Comparison of ENCODE assay signal across 13 cellular contexts in the genomic region with DNA sequence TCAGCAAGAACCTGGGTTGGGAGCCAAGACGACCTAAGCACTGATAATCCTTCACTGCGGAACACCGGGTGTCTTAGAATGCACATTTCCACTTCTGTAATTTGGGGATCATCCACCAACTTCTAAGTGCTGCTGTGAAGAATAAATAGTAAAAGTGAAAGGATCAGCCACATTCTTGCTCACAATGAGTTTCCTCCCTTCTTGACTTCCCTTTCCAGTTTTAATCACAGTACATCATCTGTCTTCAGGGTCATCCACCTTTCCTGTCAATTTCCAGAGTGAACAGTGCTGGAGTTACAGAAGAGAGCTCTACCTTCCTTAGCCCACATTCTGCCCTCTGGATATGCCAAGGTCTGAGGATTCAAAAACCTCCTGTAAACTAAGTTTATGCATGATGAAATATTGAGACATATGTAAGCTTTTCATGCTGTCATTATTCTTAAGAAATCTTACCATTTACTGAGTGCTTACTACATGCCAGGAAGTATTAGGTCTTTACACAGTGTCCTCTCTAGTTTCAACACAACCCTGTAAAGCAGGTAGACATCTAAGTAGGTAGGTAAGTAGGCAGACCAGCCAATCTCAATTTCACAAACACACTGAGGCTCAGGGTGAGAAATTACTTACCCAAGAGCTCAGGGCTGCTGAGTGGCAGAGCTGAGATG.
DNase-seq lines count a peak whose midpoint lies in the region; ATAC-seq, FAIRE-seq and TF ChIP-seq lines count a peak whose summit lies in the region.
"Had no signal": no experiment of that assay in that cellular context is flagged by ENCODE, and none has a peak within 500 bp of the region (broad histone marks: within the 10 kb centered on the region; RNA-seq: fewer than 3 reads in every experiment).

No MANE protein-coding gene starts in this region.

- peak overlapping the region; percentile 60 for H3K4me2 ChIP-seq in astrocyte (ENCODE audit: low read length)

- H3K4me3 ChIP-seq in astrocyte (ENCODE audit: insufficient read depth, low read depth, low read length) (no peak overlapping the region), fibroblast of villous mesenchyme (ENCODE audit: low read depth, low read length) (no peak overlapping the region), upper lobe of right lung (no peak overlapping the region)
- H3K4me3 ChIP-seq: MG63 had no signal

- peak overlapping the region; percentile 61 to 78 for H3K27ac Mint-ChIP-seq in natural killer cell treated with Interleukin-12 subunit alpha and Interleukin-12 subunit beta and Interleukin-15 and Interleukin-18, amount 100 ng/mL, for 72 hours
- H3K27ac Mint-ChIP-seq in natural killer cell (peak overlapping the region in 1 of 2 donors; percentile 20), astrocyte (ENCODE audit: unreplicated experiment) (no peak overlapping the region)

- no peak overlapping the region for H2AFZ ChIP-seq in astrocyte (ENCODE audit: low read depth, low read length)

- H3K36me3 Mint-ChIP-seq in natural killer cell treated with Interleukin-12 subunit alpha and Interleukin-12 subunit beta and Interleukin-15 and Interleukin-18, amount 100 ng/mL, for 72 hours = peaks cover 18% of the 10 kb centered on the region
- H3K36me3 Mint-ChIP-seq in natural killer cell = peaks cover 8% of the 10 kb centered on the region
- H3K36me3 Mint-ChIP-seq in astrocyte (ENCODE audit: low read depth, unreplicated experiment) = peaks cover 7% of the 10 kb centered on the region

- H3K9ac ChIP-seq in astrocyte (ENCODE audit: low read length) = peak overlapping the region; percentile 49

- H3K9me3 Mint-ChIP-seq in natural killer cell treated with Interleukin-12 subunit alpha and Interleukin-12 subunit beta and Interleukin-15 and Interleukin-18, amount 100 ng/mL, for 72 hours = no peaks in the 10 kb centered on the region
- H3K9me3 Mint-ChIP-seq in natural killer cell (no peaks in the 10 kb centered on the region), astrocyte (ENCODE audit: unreplicated experiment) (no peaks in the 10 kb centered on the region)

- no peaks in the 10 kb centered on the region for H3K27me3 Mint-ChIP-seq in natural killer cell treated with Interleukin-12 subunit alpha and Interleukin-12 subunit beta and Interleukin-15 and Interleukin-18, amount 100 ng/mL, for 72 hours
- H3K27me3 Mint-ChIP-seq in natural killer cell (ENCODE audit: low read depth in 2 of 2) = no peaks in the 10 kb centered on the region
- no peaks in the 10 kb centered on the region for H3K27me3 Mint-ChIP-seq in astrocyte (ENCODE audit: low read depth, unreplicated experiment)

- H3K4me3 Mint-ChIP-seq in natural killer cell treated with Interleukin-12 subunit alpha and Interleukin-12 subunit beta and Interleukin-15 and Interleukin-18, amount 100 ng/mL, for 72 hours = no peak overlapping the region
- H3K4me3 Mint-ChIP-seq in natural killer cell (no peak overlapping the region), astrocyte (ENCODE audit: unreplicated experiment) (no peak overlapping the region)

- H3K4me1 ChIP-seq in astrocyte (ENCODE audit: insufficient read depth, low read length) (peaks cover 23% of the 10 kb centered on the region), upper lobe of right lung (peaks cover 14% of the 10 kb centered on the region)
- H3K4me1 ChIP-seq: foreskin keratinocyte had no signal

- H3K27ac ChIP-seq in astrocyte (ENCODE audit: low read depth, low read length) (peak overlapping the region; percentile 60), upper lobe of right lung (peak overlapping the region; percentile 12)
- H3K27ac ChIP-seq: C4-2B, foreskin keratinocyte had no signal

- no peak for FAIRE-seq in astrocyte (lab: Jason Lieb, UNC)
- FAIRE-seq: RCC 7860 had no signal

- H3K27me3 ChIP-seq in astrocyte (ENCODE audit: insufficient read depth, low read length) = no peaks in the 10 kb centered on the region
- H3K27me3 ChIP-seq in upper lobe of right lung = no peaks in the 10 kb centered on the region
- H3K27me3 ChIP-seq: foreskin keratinocyte, MG63 had no signal

- DNase-seq in natural killer cell treated with Interleukin-12 subunit alpha and Interleukin-12 subunit beta and Interleukin-15 and Interleukin-18, amount 100 ng/mL, for 72 hours (ENCODE audit: low spot score) = no peak
- DNase-seq in natural killer cell (no peak), astrocyte (ENCODE audit: low read depth) (no peak), fibroblast of villous mesenchyme (ENCODE audit: low read depth) (peak; percentile 38), upper lobe of right lung (no peak)
- DNase-seq: central memory CD4-positive, alpha-beta T cell; foreskin keratinocyte; MG63 had no signal

- no peaks in the 10 kb centered on the region for H3K9me3 ChIP-seq in astrocyte (ENCODE audit: insufficient read depth, low read depth, low read length)
- no peaks in the 10 kb centered on the region for H3K9me3 ChIP-seq in upper lobe of right lung
- H3K9me3 ChIP-seq: MG63 had no signal

- no peak for TF ChIP-seq CTCF in natural killer cell (IDR thresholded peaks at IDR 0.05)
- TF ChIP-seq CTCF in astrocyte (IDR thresholded peaks at IDR 0.05; ENCODE audit: insufficient read depth, low read depth, low read length) = no peak
- no peak for TF ChIP-seq CTCF in fibroblast of villous mesenchyme (IDR thresholded peaks at IDR 0.05; ENCODE audit: insufficient read depth, low read depth, low read length)
- TF ChIP-seq CTCF in upper lobe of right lung (IDR thresholded peaks at IDR 0.05) = no peak

- intact Hi-C loops in natural killer cell (cut with micrococcal nuclease) (loop anchor here (10.0 kb wide), 2 partner anchors 510 to 920 kb away; no protein-coding TSS in a partner anchor), upper lobe of right lung (cut with DNase I) (no loop called here)

- ATAC-seq in natural killer cell treated with Interleukin-12 subunit alpha and Interleukin-12 subunit beta and Interleukin-15 and Interleukin-18, amount 100 ng/mL, for 72 hours = no peak
- ATAC-seq in natural killer cell (no peak), upper lobe of right lung (peak; percentile 59), SK-N-SH treated with all-trans-retinoic acid at 6 μM for 48 hours (no peak), HG03378 (IDR thresholded peaks at IDR 0.05; ENCODE audit: unreplicated experiment) (no peak), GM18511 (IDR thresholded peaks at IDR 0.05; ENCODE audit: unreplicated experiment) (no peak)
- ATAC-seq: foreskin keratinocyte had no signal

- peaks cover 0 to 2% of the 10 kb centered on the region in 2 donors for H3K4me1 Mint-ChIP-seq in natural killer cell treated with Interleukin-12 subunit alpha and Interleukin-12 subunit beta and Interleukin-15 and Interleukin-18, amount 100 ng/mL, for 72 hours (ENCODE audit: low read depth in 2 of 2)
- no peaks in the 10 kb centered on the region for H3K4me1 Mint-ChIP-seq in natural killer cell
- peaks cover 2% of the 10 kb centered on the region for H3K4me1 Mint-ChIP-seq in astrocyte (ENCODE audit: low read depth, unreplicated experiment)

- no peaks in the 10 kb centered on the region for H4K20me1 ChIP-seq in astrocyte (ENCODE audit: insufficient read depth, low read length)

- H3K36me3 ChIP-seq in astrocyte (ENCODE audit: insufficient read depth, low read length) (peaks cover 14% of the 10 kb centered on the region), upper lobe of right lung (peaks cover 51% of the 10 kb centered on the region)

- H3K79me2 ChIP-seq in astrocyte (ENCODE audit: insufficient read depth, low read length) = no peaks in the 10 kb centered on the region

TF ChIP-seq in SK-N-SH treated with all-trans-retinoic acid at 6 μM for 48 hours, 23 proteins besides CTCF, POLR2A, EP300 and RAD21 (continues in another document):
- TF ChIP-seq ZFP30 (CRISPR knock-in tag; IDR thresholded peaks at IDR 0.05) (no peak), CSDC2 (CRISPR knock-in tag; IDR thresholded peaks at IDR 0.05) (no peak), OSR1 (CRISPR knock-in tag; IDR thresholded peaks at IDR 0.05) (no peak), TSHZ2 (CRISPR knock-in tag; IDR thresholded peaks at IDR 0.05) (no peak), ZC3H10 (CRISPR knock-in tag; IDR thresholded peaks at IDR 0.05) (no peak), ARNTL (CRISPR knock-in tag; IDR thresholded peaks at IDR 0.05; ENCODE audit: borderline replicate concordance, low read depth) (no peak), TCF4 (CRISPR knock-in tag; IDR thresholded peaks at IDR 0.05; ENCODE audit: borderline replicate concordance) (no peak)
- TF ChIP-seq, protein P1, sequence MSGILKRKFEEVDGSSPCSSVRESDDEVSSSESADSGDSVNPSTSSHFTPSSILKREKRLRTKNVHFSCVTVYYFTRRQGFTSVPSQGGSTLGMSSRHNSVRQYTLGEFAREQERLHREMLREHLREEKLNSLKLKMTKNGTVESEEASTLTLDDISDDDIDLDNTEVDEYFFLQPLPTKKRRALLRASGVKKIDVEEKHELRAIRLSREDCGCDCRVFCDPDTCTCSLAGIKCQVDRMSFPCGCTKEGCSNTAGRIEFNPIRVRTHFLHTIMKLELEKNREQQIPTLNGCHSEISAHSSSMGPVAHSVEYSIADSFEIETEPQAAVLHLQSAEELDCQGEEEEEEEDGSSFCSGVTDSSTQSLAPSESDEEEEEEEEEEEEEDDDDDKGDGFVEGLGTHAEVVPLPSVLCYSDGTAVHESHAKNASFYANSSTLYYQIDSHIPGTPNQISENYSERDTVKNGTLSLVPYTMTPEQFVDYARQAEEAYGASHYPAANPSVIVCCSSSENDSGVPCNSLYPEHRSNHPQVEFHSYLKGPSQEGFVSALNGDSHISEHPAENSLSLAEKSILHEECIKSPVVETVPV (CRISPR knock-in tag; IDR thresholded peaks at IDR 0.05) = no peak
